ENCODE assay signal across 8 cellular contexts in genomic region chr12:75977952-75978671, GRCh38. TPM values are rescaled to one million over a fixed set of nuclear protein-coding genes. Genes with fewer than 3 reads are reported as not detected.
DNase-seq lines count a peak whose midpoint lies in the region; ATAC-seq and TF ChIP-seq lines count a peak whose summit lies in the region.

No MANE protein-coding gene starts in this region.

- no peaks in the 10 kb centered on the region for H3K9me3 ChIP-seq in upper lobe of left lung

- TF ChIP-seq EP300 in upper lobe of left lung (IDR thresholded peaks at IDR 0.05), result peak in 2 of 4 donors; percentile 96 to 98

- ATAC-seq in HG03378 (IDR thresholded peaks at IDR 0.05; ENCODE audit: unreplicated experiment), result peak; percentile 99
- peak; percentile 92 to 93 for ATAC-seq in upper lobe of left lung (ENCODE audit: low FRiP score in 2 of 2)

- DNase-seq in AG08395 (ENCODE audit: low spot score) (peak; percentile 96), GM19240 (ENCODE audit: insufficient read length, low spot score) (peak; percentile 45), SIG-M5 (lab: John Stamatoyannopoulos, UW) (peak; percentile 94), glomerular endothelial cell (ENCODE audit: extremely low read depth, low read depth, low spot score) (peak; percentile 100), pulmonary artery endothelial cell (ENCODE audit: low read depth, low spot score) (peak; percentile 99), upper lobe of left lung (peak in 1 of 2 donors; percentile 78)
- DNase-seq in activated naive CD4-positive, alpha-beta T cell (lab: John Stamatoyannopoulos, UW), result peak; percentile 13 to 42 (median 21)

- no peak overlapping the region for H3K4me3 ChIP-seq in upper lobe of left lung

- WGBS in upper lobe of left lung, 2 donors, result 17 to 30% methylated on average over 5 of the region's 5 CpGs

- no peaks in the 10 kb centered on the region for H3K27me3 ChIP-seq in upper lobe of left lung

- no peaks in the 10 kb centered on the region for H3K36me3 ChIP-seq in upper lobe of left lung

- no peak for TF ChIP-seq CTCF in upper lobe of left lung (IDR thresholded peaks at IDR 0.05)

- peaks cover 28 to 70% (median 47%) of the 10 kb centered on the region in 4 donors for H3K4me1 ChIP-seq in upper lobe of left lung

- peak overlapping the region; percentile 73 to 83 (median 80) for H3K27ac ChIP-seq in upper lobe of left lung

- peak in 1 of 4 donors; percentile 47 for TF ChIP-seq POLR2A in upper lobe of left lung (IDR thresholded peaks at IDR 0.05)

RNA-seq across cellular contexts. Expression of gene PHLDA1, which starts 53.5 kb away (rescaled TPM):
- total RNA-seq in glomerular endothelial cell (95.2 and 147 TPM in 2 replicates), pulmonary artery endothelial cell (28.6 and 37.5 TPM in 2 replicates), upper lobe of left lung (10 to 100 TPM in 5 of 6 donors, 1 to 10 TPM in 1; 5.2 to 31.2 (median 14.0) TPM)
